9 cellular contexts compared by ENCODE assay signal in genomic region chr10:28503114-28503513, GRCh38. TPM values are rescaled to one million over a fixed set of nuclear protein-coding genes. Genes with fewer than 3 reads are reported as not detected.
A peak's percentile ranks its signal among the peaks of the same experiment; 100 is the strongest.
DNase-seq lines count a peak whose midpoint lies in the region; TF ChIP-seq lines count a peak whose summit lies in the region.
"Had no signal": no experiment of that assay in that cellular context is flagged by ENCODE, and none has a peak within 500 bp of the region (broad histone marks: within the 10 kb centered on the region; RNA-seq: fewer than 3 reads in every experiment).

No MANE protein-coding gene starts in this region.

- peaks cover 11% of the 10 kb centered on the region for H3K27me3 Mint-ChIP-seq in HFFc6 (ENCODE audit: insufficient read depth)

- H3K9me3 Mint-ChIP-seq in HFFc6 = no peaks in the 10 kb centered on the region

- H3K4me1 Mint-ChIP-seq in HFFc6 (ENCODE audit: low read depth) = no peaks in the 10 kb centered on the region

- H3K27ac ChIP-seq in 22Rv1 = peak overlapping the region; percentile 76
- H3K27ac ChIP-seq: SJSA1 had no signal

- DNase-seq in HEK293T (ENCODE audit: extremely low spot score) = peak; percentile 33
- DNase-seq in NCI-H510A treated with DMSO at 0.1 percent for 48 hours (lab: John Stamatoyannopoulos, UW) = peak; percentile 55
- peak; percentile 41 to 77 for DNase-seq in dermis microvascular lymphatic vessel endothelial cell (ENCODE audit: low read depth in 2 of 2)
- DNase-seq in GM19240 (ENCODE audit: insufficient read length, low spot score) = no peak
- DNase-seq in activated CD4-positive, CD25-positive, alpha-beta regulatory T cell treated with anti-CD3 and anti-CD28 coated beads, Interleukin-2, amount 50 U/mL, for 72 hours = no peak
- DNase-seq in HFFc6 = no peak
- no peak for DNase-seq in NK-92 treated with Interleukin-12 subunit alpha and Interleukin-12 subunit beta, amount 100 ng/mL, for 24 hours (lab: John Stamatoyannopoulos, UW)

- TF ChIP-seq CTCF in 22Rv1 (IDR thresholded peaks at IDR 0.05) (peak; percentile 62), HFFc6 (IDR thresholded peaks at IDR 0.05) (no peak)

- H3K27ac Mint-ChIP-seq in HFFc6 = no peak overlapping the region

- no peak overlapping the region for H3K4me3 Mint-ChIP-seq in HFFc6

- POLR2A ChIA-PET in HEK293T (lab: Yijun Ruan, JAX) = no interaction called here

- H3K36me3 Mint-ChIP-seq in HFFc6 (ENCODE audit: low read depth) = no peaks in the 10 kb centered on the region

- CTCF ChIA-PET in HEK293T (lab: Yijun Ruan, JAX) = no interaction called here

TF ChIP-seq in HEK293T, 16 proteins besides CTCF, POLR2A, EP300 and RAD21:
- no peak for TF ChIP-seq FOXM1 (IDR thresholded peaks at IDR 0.05; ENCODE audit: borderline replicate concordance)
- no peak for TF ChIP-seq BHLHE40 (IDR thresholded peaks at IDR 0.05; ENCODE audit: borderline replicate concordance)
- TF ChIP-seq FOXA1 (IDR thresholded peaks at IDR 0.05) = no peak
- TF ChIP-seq CTBP1 (IDR thresholded peaks at IDR 0.05; ENCODE audit: borderline replicate concordance) = no peak
- no peak for TF ChIP-seq ARNT (IDR thresholded peaks at IDR 0.05)
- TF ChIP-seq FOXK2 (IDR thresholded peaks at IDR 0.05) = no peak
- no peak for TF ChIP-seq LEF1 (IDR thresholded peaks at IDR 0.05; ENCODE audit: borderline replicate concordance)
- TF ChIP-seq ELF4 (IDR thresholded peaks at IDR 0.05) = no peak

RNA-seq across cellular contexts. Expression of gene WAC, which starts 29.8 kb away (rescaled TPM):
- 37.1 and 43.4 TPM in 2 replicates for total RNA-seq in dermis microvascular lymphatic vessel endothelial cell
- total RNA-seq in HFFc6 (2021; fragmentation: NEBNext Ultra II Directional; extraction: Animal tissue kit (Norgen Biotek cat#: 25700)) = 10 to 100 TPM; 67.2 to 81.5 (median 74.3) TPM

Comparison
In these comparisons a context has a peak if more than half of its experiments do, and no peak if none do; other contexts are left out.
1. DNase-seq: peak in HEK293T (single experiment), NCI-H510A treated with DMSO at 0.1 percent for 48 hours (single experiment) and dermis microvascular lymphatic vessel endothelial cell (2 of 2); none in GM19240 (single experiment), activated CD4-positive, CD25-positive, alpha-beta regulatory T cell treated with anti-CD3 and anti-CD28 coated beads, Interleukin-2, amount 50 U/mL, for 72 hours (single experiment), HFFc6 (single experiment) and NK-92 treated with Interleukin-12 subunit alpha and Interleukin-12 subunit beta, amount 100 ng/mL, for 24 hours (single experiment).